Comparison of ENCODE assay signal across 7 cellular contexts in genomic region chr17:18960803-18961511, GRCh38. TPM values are rescaled to one million over a fixed set of nuclear protein-coding genes. Genes with fewer than 3 reads are reported as not detected.
DNase-seq lines count a peak whose midpoint lies in the region; ATAC-seq, FAIRE-seq and TF ChIP-seq lines count a peak whose summit lies in the region.

No MANE protein-coding gene starts in this region.

- peak; percentile 90 for DNase-seq in GM12891 (ENCODE audit: insufficient read length, low spot score)
- peak; percentile 54 for DNase-seq in NCI-H69 (lab: John Stamatoyannopoulos, UW)
- peak; percentile 65 to 73 for DNase-seq in activated CD4-positive, alpha-beta T cell treated with anti-CD3 and anti-CD28 coated beads, Interleukin-2, amount 50 U/mL, for 24 hours (ENCODE audit: low read depth in 1 of 2, low spot score in 1 of 2)
- DNase-seq in dermis microvascular lymphatic vessel endothelial cell (ENCODE audit: low read depth in 2 of 2), result peak; percentile 22 to 67
- DNase-seq in lung microvascular endothelial cell (ENCODE audit: low read depth in 2 of 2), result peak; percentile 69 to 77
- DNase-seq in stimulated activated CD8-positive, alpha-beta memory T cell treated with anti-CD3 and anti-CD28 coated beads, Interleukin-15, amount 100 ng/mL, for 48 hours (ENCODE audit: low read depth in 2 of 2), result peak; percentile 70

- TF ChIP-seq POLR2A in GM12891 (IDR thresholded peaks at IDR 0.05; ENCODE audit: low read depth, low read length), result no peak

- peak; percentile 68 for ATAC-seq in HG02885 (IDR thresholded peaks at IDR 0.05; ENCODE audit: poor library complexity, unreplicated experiment)

- FAIRE-seq in GM12891 (lab: Jason Lieb, UNC), result peak; percentile 71

TF ChIP-seq in GM12891, 5 proteins besides CTCF, POLR2A, EP300 and RAD21:
- TF ChIP-seq POU2F2 (IDR thresholded peaks at IDR 0.05; ENCODE audit: low read depth, low read length) (peak; percentile 59; the same call in 1 of the 2 replicates), SPI1 (IDR thresholded peaks at IDR 0.05; ENCODE audit: low read depth, low read length) (no peak), TAF1 (IDR thresholded peaks at IDR 0.05; ENCODE audit: low read depth, low read length) (no peak), PAX5 (IDR thresholded peaks at IDR 0.05; ENCODE audit: insufficient read depth, low read length, severe bottlenecking) (no peak), POLR2AphosphoS5 (IDR thresholded peaks at IDR 0.05; ENCODE audit: low read depth, low read length) (no peak)

RNA-seq across cellular contexts. Expression of gene SLC5A10, which starts 9.0 kb away (rescaled TPM):
- 0.80 TPM for polyA plus RNA-seq in GM12891 (2012; ENCODE audit: low read depth, missing spikeins)
- total RNA-seq in dermis microvascular lymphatic vessel endothelial cell (not detected in 2 replicates), lung microvascular endothelial cell (not detected in 2 replicates)

RNA-seq across cellular contexts. Expression of gene FAM83G, which starts 43.6 kb away (rescaled TPM):
- 3.9 TPM for polyA plus RNA-seq in GM12891 (2012; ENCODE audit: low read depth, missing spikeins)
- total RNA-seq in dermis microvascular lymphatic vessel endothelial cell (7.2 and 11.3 TPM in 2 replicates), lung microvascular endothelial cell (5.7 and 8.1 TPM in 2 replicates)

Comparison
In these comparisons a context has a peak if more than half of its experiments do, and no peak if none do; other contexts are left out.
1. Peak in every context shown above with its lines: DNase-seq and ATAC-seq.